ENCODE assay signal across 10 cellular contexts in the genomic region with DNA sequence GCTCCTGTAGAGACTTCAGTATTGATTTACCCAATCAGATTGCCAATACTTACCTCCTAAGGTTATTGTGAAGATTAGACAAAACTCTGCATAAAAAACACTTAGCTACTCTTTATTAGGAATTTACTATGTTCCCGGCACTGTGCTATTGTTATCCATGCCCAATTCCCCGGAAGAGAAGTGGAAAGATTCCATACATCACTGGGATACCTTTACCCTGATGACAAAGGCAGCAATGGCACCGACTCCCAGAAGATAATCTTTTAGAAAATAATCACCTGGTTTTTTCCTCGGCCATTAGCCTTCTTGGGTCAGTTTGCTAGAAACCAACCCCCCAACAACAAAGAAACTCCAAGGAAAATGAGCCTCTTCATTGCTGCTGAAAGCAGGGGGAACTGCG.
DNase-seq lines count a peak whose midpoint lies in the region; ATAC-seq and TF ChIP-seq lines count a peak whose summit lies in the region.
"Had no signal": no experiment of that assay in that cellular context is flagged by ENCODE, and none has a peak within 500 bp of the region (broad histone marks: within the 10 kb centered on the region; RNA-seq: fewer than 3 reads in every experiment).

No MANE protein-coding gene starts in this region.

- peaks cover 16% of the 10 kb centered on the region for H3K4me1 ChIP-seq in iPS-20b (ENCODE audit: insufficient read depth, low read length)

- no peak overlapping the region for H3K4me3 ChIP-seq in iPS-20b (ENCODE audit: low read length)

- CTCF ChIA-PET in T-cell (lab: Charles Lee), result interaction anchor here in 1 of 2 donors (0.6 to 1.4 kb wide), 2 partner anchors 27 to 123 kb away, joined by 3 to 5 read pairs; no protein-coding TSS in a partner anchor

- H3K27ac Mint-ChIP-seq in HFFc6, result peak overlapping the region; percentile 99
- peak overlapping the region; percentile 77 to 85 for H3K27ac Mint-ChIP-seq in T-cell
- peak overlapping the region; percentile 92 for H3K27ac Mint-ChIP-seq in stimulated activated effector memory CD8-positive, alpha-beta T cell treated with anti-CD3 and anti-CD28 coated beads, Interleukin-12 subunit alpha, Interleukin-12 subunit beta, amount 100 ng/mL, for 72 hours

- H3K27me3 ChIP-seq in iPS-20b (ENCODE audit: insufficient read depth, low read length), result no peaks in the 10 kb centered on the region

- TF ChIP-seq CTCF in HFFc6 (IDR thresholded peaks at IDR 0.05), result no peak

- POLR2A ChIA-PET in T-cell (lab: Charles Lee), result interaction anchor here in 1 of 2 donors (0.6 kb wide), 1 partner anchor 135 kb away, joined by 3 read pairs; no protein-coding TSS in a partner anchor

- H3K9me3 ChIP-seq in iPS-20b (ENCODE audit: insufficient read depth, low read depth, low read length), result no peaks in the 10 kb centered on the region

- H3K27me3 Mint-ChIP-seq in HFFc6 (ENCODE audit: insufficient read depth) (no peaks in the 10 kb centered on the region), T-cell (peaks cover 2 to 4% of the 10 kb centered on the region in 2 donors)

- H3K4me1 Mint-ChIP-seq in HFFc6 (ENCODE audit: low read depth), result peaks cover 68% of the 10 kb centered on the region
- peaks cover 28 to 38% (median 32%) of the 10 kb centered on the region in 3 donors for H3K4me1 Mint-ChIP-seq in T-cell
- H3K4me1 Mint-ChIP-seq in stimulated activated effector memory CD8-positive, alpha-beta T cell treated with anti-CD3 and anti-CD28 coated beads, Interleukin-12 subunit alpha, Interleukin-12 subunit beta, amount 100 ng/mL, for 72 hours, result peaks cover 55% of the 10 kb centered on the region

- H3K4me3 Mint-ChIP-seq in HFFc6, result peak overlapping the region; percentile 69
- H3K4me3 Mint-ChIP-seq in T-cell, result no peak overlapping the region
- peak overlapping the region; percentile 46 for H3K4me3 Mint-ChIP-seq in stimulated activated effector memory CD8-positive, alpha-beta T cell treated with anti-CD3 and anti-CD28 coated beads, Interleukin-12 subunit alpha, Interleukin-12 subunit beta, amount 100 ng/mL, for 72 hours
- H3K4me3 Mint-ChIP-seq: stimulated activated memory B cell treated with anti-CD40 and anti-IgM and Interleukin-4, amounts not matched to agents 10 μg/mL and 1 μg/mL and 100 μg/mL, for 72 hours had no signal

- DNase-seq in HFFc6, result no peak
- DNase-seq in T-cell, result no peak
- DNase-seq in stimulated activated effector memory CD8-positive, alpha-beta T cell treated with anti-CD3 and anti-CD28 coated beads, Interleukin-12 subunit alpha, Interleukin-12 subunit beta, amount 100 ng/mL, for 72 hours (ENCODE audit: low spot score in 2 of 2), result no peak
- DNase-seq in putamen (ENCODE audit: low spot score), result no peak
- DNase-seq in SHP77 (lab: John Stamatoyannopoulos, UW), result no peak
- DNase-seq: activated CD4-positive, alpha-beta T cell treated with anti-CD3 and anti-CD28 coated beads, Interleukin-2, amount 50 U/mL, for 48 hours; NCI-H1436 treated with DMSO at 0.1 percent for 48 hours had no signal

- H3K9me3 Mint-ChIP-seq in HFFc6, result no peaks in the 10 kb centered on the region
- no peaks in the 10 kb centered on the region for H3K9me3 Mint-ChIP-seq in T-cell
- H3K9me3 Mint-ChIP-seq in stimulated activated effector memory CD8-positive, alpha-beta T cell treated with anti-CD3 and anti-CD28 coated beads, Interleukin-12 subunit alpha, Interleukin-12 subunit beta, amount 100 ng/mL, for 72 hours, result no peaks in the 10 kb centered on the region
- H3K9me3 Mint-ChIP-seq: stimulated activated memory B cell treated with anti-CD40 and anti-IgM and Interleukin-4, amounts not matched to agents 10 μg/mL and 1 μg/mL and 100 μg/mL, for 72 hours had no signal

- ATAC-seq in T-cell (replicated peaks in 1 of 4) (no peak), GM21360 (IDR thresholded peaks at IDR 0.05; ENCODE audit: unreplicated experiment) (no peak)
- ATAC-seq in stimulated activated effector memory CD8-positive, alpha-beta T cell treated with anti-CD3 and anti-CD28 coated beads, Interleukin-12 subunit alpha, Interleukin-12 subunit beta, amount 100 ng/mL, for 72 hours, result no peak

- H3K36me3 Mint-ChIP-seq in HFFc6 (ENCODE audit: low read depth), result no peaks in the 10 kb centered on the region
- no peaks in the 10 kb centered on the region for H3K36me3 Mint-ChIP-seq in T-cell
- no peaks in the 10 kb centered on the region for H3K36me3 Mint-ChIP-seq in stimulated activated effector memory CD8-positive, alpha-beta T cell treated with anti-CD3 and anti-CD28 coated beads, Interleukin-12 subunit alpha, Interleukin-12 subunit beta, amount 100 ng/mL, for 72 hours
- H3K36me3 Mint-ChIP-seq: stimulated activated memory B cell treated with anti-CD40 and anti-IgM and Interleukin-4, amounts not matched to agents 10 μg/mL and 1 μg/mL and 100 μg/mL, for 72 hours had no signal

- no peaks in the 10 kb centered on the region for H3K36me3 ChIP-seq in iPS-20b (ENCODE audit: insufficient read depth, low read depth, low read length)

- peak overlapping the region; percentile 54; the same call in 1 of the 2 replicates for H3K9ac ChIP-seq in iPS-20b (ENCODE audit: low read depth, low read length)

- H3K27ac ChIP-seq in iPS-20b (ENCODE audit: low read length), result no peak overlapping the region

Comparison
In these comparisons a context has a peak if more than half of its experiments do, and no peak if none do; other contexts are left out.
1. H3K4me3 Mint-ChIP-seq: peak in HFFc6 (single experiment) and stimulated activated effector memory CD8-positive, alpha-beta T cell treated with anti-CD3 and anti-CD28 coated beads, Interleukin-12 subunit alpha, Interleukin-12 subunit beta, amount 100 ng/mL, for 72 hours (single experiment); none in T-cell (0 of 3).
2. Peak in every context shown above with its lines, with median percentiles within 50 percentile points of each other: H3K27ac Mint-ChIP-seq.